ENCODE assay signal across 8 cellular contexts in genomic region chr1:43358746-43359693, GRCh38. TPM values are rescaled to one million over a fixed set of nuclear protein-coding genes. Genes with fewer than 3 reads are reported as not detected.
DNase-seq lines count a peak whose midpoint lies in the region; ATAC-seq and TF ChIP-seq lines count a peak whose summit lies in the region.

TSS of gene CDC20 (plus strand) at chr1:43358981. CDS start at chr1:43359216, 235 bp downstream.

- intact Hi-C loops in breast epithelium (cut with DNase I; ENCODE audit: low total_unique reads), result no loop called here

- DNase-seq in NCI-H2196 treated with DMSO at 0.1 percent for 48 hours (lab: John Stamatoyannopoulos, UW; ENCODE audit: unreplicated experiment) (peak; percentile 95), breast epithelium (ENCODE audit: low spot score in 2 of 2) (peak; percentile 98 to 99)

- peaks cover 40% of the 10 kb centered on the region for H3K79me2 ChIP-seq in ACC112 (ENCODE audit: control insufficient read depth, insufficient read depth, low read length, unreplicated experiment)

- TF ChIP-seq CTCF in VCaP (conservative IDR thresholded peaks at IDR 0.05) (no peak), breast epithelium (IDR thresholded peaks at IDR 0.05) (no peak)

- H3K36me3 ChIP-seq in ACC112 (ENCODE audit: insufficient read depth, low read length), result peaks cover 22% of the 10 kb centered on the region
- H3K36me3 ChIP-seq in breast epithelium, result no peaks in the 10 kb centered on the region

- peak within 1 kb of the TSS; percentile 65 for H3K27ac ChIP-seq in ACC112 (ENCODE audit: low read depth, low read length)
- H3K27ac ChIP-seq in VCaP, result peak within 1 kb of the TSS; percentile 87
- peak within 1 kb of the TSS; percentile 87 to 88 for H3K27ac ChIP-seq in breast epithelium
- peak within 1 kb of the TSS; percentile 36 to 99 (median 93) for H3K27ac ChIP-seq in skin epidermis

- H3K4me1 ChIP-seq in ACC112 (ENCODE audit: control insufficient read depth, insufficient read depth, low read length, unreplicated experiment) (peaks cover 55% of the 10 kb centered on the region), breast epithelium (peaks cover 3% of the 10 kb centered on the region in 2 donors)

- H3K9me3 ChIP-seq in breast epithelium (no peaks in the 10 kb centered on the region), iPS-18c (ENCODE audit: control insufficient read depth, insufficient read depth, low read length) (no peaks in the 10 kb centered on the region)

- peak within 1 kb of the TSS; percentile 56 for H2AFZ ChIP-seq in ACC112 (ENCODE audit: low read length, unreplicated experiment)

- no peak for TF ChIP-seq POLR2A in breast epithelium (IDR thresholded peaks at IDR 0.05)

- H3K4me3 ChIP-seq in ACC112 (ENCODE audit: low read depth, low read length), result peak within 1 kb of the TSS; percentile 79
- H3K4me3 ChIP-seq in breast epithelium, result peak within 1 kb of the TSS; percentile 49 to 73 (median 66)
- H3K4me3 ChIP-seq in iPS-18c (ENCODE audit: insufficient read depth, low read depth, low read length), result peak within 1 kb of the TSS; percentile 66
- H3K4me3 ChIP-seq in skin epidermis, result peak within 1 kb of the TSS; percentile 44 to 66 (median 55)

- no peaks in the 10 kb centered on the region for H3K27me3 ChIP-seq in ACC112 (ENCODE audit: insufficient read depth, low read length)
- H3K27me3 ChIP-seq in breast epithelium, result no peaks in the 10 kb centered on the region

- ATAC-seq in GM18870 (IDR thresholded peaks at IDR 0.05; ENCODE audit: unreplicated experiment) (peak; percentile 90), HG03135 (IDR thresholded peaks at IDR 0.05; ENCODE audit: unreplicated experiment) (peak; percentile 94)

RNA-seq across cellular contexts. Expression of gene CDC20, which starts in this region (rescaled TPM):
- 1 to 10 TPM; 1.3 to 5.8 (median 1.3) TPM for total RNA-seq in breast epithelium

Comparison
In these comparisons a context has a peak if more than half of its experiments do, and no peak if none do; other contexts are left out.
1. Peak in every context shown above with its lines: DNase-seq, ATAC-seq, H3K4me3 ChIP-seq and H3K27ac ChIP-seq.